In genomic region chr12:2114071-2114470, GRCh38 we compare ENCODE assay signal across 17 cellular contexts.
"Had no signal": no experiment of that assay in that cellular context is flagged by ENCODE, and none has a peak within 500 bp of the region (broad histone marks: within the 10 kb centered on the region; RNA-seq: fewer than 3 reads in every experiment).

No MANE protein-coding gene starts in this region.

- ATAC-seq: activated CD4-positive, alpha-beta T cell treated with anti-CD3 and anti-CD28 coated beads for 36 hours; activated CD8-positive, alpha-beta T cell treated with anti-CD3 and anti-CD28 coated beads, Interleukin-2, amount 10 ng/mL, durations not matched to agents 7 days and 5 days; PC-3; T-cell had no signal

- DNase-seq: activated CD4-positive, alpha-beta T cell treated with anti-CD3 and anti-CD28 coated beads for 36 hours; activated CD8-positive, alpha-beta memory T cell treated with anti-CD3 and anti-CD28 coated beads, Interleukin-2, amount 50 U/mL, for 48 hours; activated CD8-positive, alpha-beta T cell treated with anti-CD3 and anti-CD28 coated beads, Interleukin-2, amount 10 ng/mL, durations not matched to agents 7 days and 5 days; activated T-cell treated with anti-CD3 and anti-CD28 coated beads, Interleukin-2, amount 50 U/mL, for 1 hour; IMR-90; Kasumi-1; KBM-7; NCI-H1105 treated with DMSO at 0.1 percent for 48 hours; NCI-H146; NCI-H187 treated with DMSO at 0.1 percent for 48 hours; NCI-H2081 treated with DMSO at 0.1 percent for 48 hours; PC-3; T-cell; T-helper 2 cell; T1000 had no signal

- H3K27ac ChIP-seq: SK-N-MC, VCaP had no signal

- H3K4me3 ChIP-seq: SK-N-MC had no signal
